Comparison of ENCODE assay signal across 11 cellular contexts in the genomic region with DNA sequence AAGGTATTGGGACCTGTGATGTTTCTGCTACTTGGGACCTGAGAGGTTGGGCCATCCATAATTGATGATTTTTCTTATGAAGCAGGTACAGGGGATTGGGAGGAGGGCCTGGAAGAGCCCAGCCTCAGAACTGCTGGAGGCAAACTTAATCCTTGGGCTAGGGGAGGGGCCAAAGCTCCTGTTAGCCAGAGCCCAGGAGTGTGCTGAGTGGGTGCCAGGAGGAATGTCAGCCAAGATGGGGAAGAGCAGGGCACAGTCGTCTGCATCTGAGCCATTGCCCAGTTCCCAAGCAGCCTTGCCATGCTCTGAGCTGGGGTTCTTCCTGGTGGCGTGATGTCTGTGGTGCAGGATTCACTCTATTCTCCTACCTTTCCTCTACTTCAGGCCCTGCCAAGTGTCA. TPM values are rescaled to one million over a fixed set of nuclear protein-coding genes. Genes with fewer than 3 reads are reported as not detected.
DNase-seq lines count a peak whose midpoint lies in the region; ATAC-seq and TF ChIP-seq lines count a peak whose summit lies in the region.
"Had no signal": no experiment of that assay in that cellular context is flagged by ENCODE, and none has a peak within 500 bp of the region (broad histone marks: within the 10 kb centered on the region; RNA-seq: fewer than 3 reads in every experiment).

No MANE protein-coding gene starts in this region.

- H3K27me3 Mint-ChIP-seq in progenitor cell of endocrine pancreas = no peaks in the 10 kb centered on the region

- intact Hi-C loops in head of caudate nucleus (cut with DNase I) = no loop called here

- no peak for ATAC-seq in HG03135 (IDR thresholded peaks at IDR 0.05; ENCODE audit: unreplicated experiment)
- no peak for ATAC-seq in GM19452 (IDR thresholded peaks at IDR 0.05; ENCODE audit: unreplicated experiment)
- no peak for ATAC-seq in HG03159 (IDR thresholded peaks at IDR 0.05; ENCODE audit: unreplicated experiment)

- H3K9me3 Mint-ChIP-seq in progenitor cell of endocrine pancreas (ENCODE audit: low read depth) = no peaks in the 10 kb centered on the region

- H3K27ac ChIP-seq in C4-2B = peak overlapping the region; percentile 30

- DNase-seq in NCI-H446 treated with DMSO at 0.1 percent for 48 hours (lab: John Stamatoyannopoulos, UW) = peak; percentile 64
- peak in 23 of 42 donors; percentile 25 to 72 (median 46) for DNase-seq in head of caudate nucleus
- DNase-seq in progenitor cell of endocrine pancreas (ENCODE audit: low spot score, unreplicated experiment) = no peak
- DNase-seq in hepatic stellate cell (ENCODE audit: low spot score) = no peak
- DNase-seq: activated CD4-positive, alpha-beta T cell treated with anti-CD3 and anti-CD28 coated beads, Interleukin-2, amount 50 U/mL, for 48 hours; activated gamma-delta T cell treated with Interleukin-2 at 50 U/mL for 16 hours; hippocampal formation had no signal

- H3K4me3 Mint-ChIP-seq in progenitor cell of endocrine pancreas (ENCODE audit: low read depth) = no peak overlapping the region

- H3K27ac Mint-ChIP-seq in progenitor cell of endocrine pancreas = peak overlapping the region; percentile 22

- TF ChIP-seq CTCF in C4-2B (conservative IDR thresholded peaks at IDR 0.05) (no peak), progenitor cell of endocrine pancreas (IDR thresholded peaks at IDR 0.05; ENCODE audit: unreplicated experiment) (no peak)

- no peaks in the 10 kb centered on the region for H3K36me3 Mint-ChIP-seq in progenitor cell of endocrine pancreas (ENCODE audit: insufficient read depth)

- peaks cover 76% of the 10 kb centered on the region for H3K4me1 Mint-ChIP-seq in progenitor cell of endocrine pancreas (ENCODE audit: low read depth)

RNA-seq across cellular contexts. Expression of gene MAPKAPK2, which starts 5.8 kb away (rescaled TPM):
- 60.8 and 64.9 TPM in 2 replicates for total RNA-seq in progenitor cell of endocrine pancreas

RNA-seq across cellular contexts. Expression of gene DYRK3, which starts 55.2 kb away (rescaled TPM):
- 8.4 and 9.1 TPM in 2 replicates for total RNA-seq in progenitor cell of endocrine pancreas

Comparison
In these comparisons a context has a peak if more than half of its experiments do, and no peak if none do; other contexts are left out.
1. DNase-seq: peak in NCI-H446 treated with DMSO at 0.1 percent for 48 hours (single experiment) and head of caudate nucleus (23 of 42); none in progenitor cell of endocrine pancreas (single experiment) and hepatic stellate cell (single experiment).